ENCODE assay signal across 1 cellular context in the genomic region with DNA sequence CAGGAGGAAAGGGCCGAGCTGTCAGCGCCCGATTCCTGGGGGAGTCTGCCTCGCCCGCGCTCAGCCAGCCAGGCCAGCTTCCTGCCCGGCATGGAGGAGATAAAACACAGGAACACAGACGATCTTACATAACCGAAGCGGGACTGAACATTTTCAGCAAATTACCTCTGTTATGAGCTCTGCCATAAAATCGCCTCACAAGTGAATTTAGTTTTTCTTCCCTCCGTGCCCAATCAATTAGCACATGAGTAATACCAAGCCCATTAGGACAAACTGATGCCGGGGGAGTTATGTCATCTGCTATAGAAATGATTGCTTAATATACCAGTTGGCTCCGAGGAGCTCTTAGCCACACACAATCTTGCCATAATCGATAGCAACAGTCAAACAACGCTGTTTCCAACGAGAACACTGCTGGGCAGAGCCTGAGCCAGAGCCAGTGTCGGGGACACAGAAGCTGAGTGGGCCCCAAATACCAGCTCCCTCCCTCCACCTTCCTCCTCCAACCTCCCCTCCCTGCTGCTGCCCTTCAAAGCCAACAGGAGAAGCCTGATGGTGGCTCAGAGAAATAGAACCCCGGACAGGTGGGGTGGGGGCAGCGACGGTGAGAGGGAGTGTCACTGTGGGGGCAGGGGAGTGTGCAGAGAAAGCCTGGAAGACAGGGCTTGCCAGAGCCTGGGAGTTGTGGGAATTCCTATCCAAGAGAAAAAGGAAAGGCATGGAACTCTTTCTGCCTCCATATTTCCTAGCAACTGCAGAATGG.
TF ChIP-seq lines count a peak whose summit lies in the region.

No MANE protein-coding gene starts in this region.

TF ChIP-seq in HEK293, 187 proteins besides CTCF, POLR2A, EP300 and RAD21 (continued from another document and continues in another):
- TF ChIP-seq, protein P1, sequence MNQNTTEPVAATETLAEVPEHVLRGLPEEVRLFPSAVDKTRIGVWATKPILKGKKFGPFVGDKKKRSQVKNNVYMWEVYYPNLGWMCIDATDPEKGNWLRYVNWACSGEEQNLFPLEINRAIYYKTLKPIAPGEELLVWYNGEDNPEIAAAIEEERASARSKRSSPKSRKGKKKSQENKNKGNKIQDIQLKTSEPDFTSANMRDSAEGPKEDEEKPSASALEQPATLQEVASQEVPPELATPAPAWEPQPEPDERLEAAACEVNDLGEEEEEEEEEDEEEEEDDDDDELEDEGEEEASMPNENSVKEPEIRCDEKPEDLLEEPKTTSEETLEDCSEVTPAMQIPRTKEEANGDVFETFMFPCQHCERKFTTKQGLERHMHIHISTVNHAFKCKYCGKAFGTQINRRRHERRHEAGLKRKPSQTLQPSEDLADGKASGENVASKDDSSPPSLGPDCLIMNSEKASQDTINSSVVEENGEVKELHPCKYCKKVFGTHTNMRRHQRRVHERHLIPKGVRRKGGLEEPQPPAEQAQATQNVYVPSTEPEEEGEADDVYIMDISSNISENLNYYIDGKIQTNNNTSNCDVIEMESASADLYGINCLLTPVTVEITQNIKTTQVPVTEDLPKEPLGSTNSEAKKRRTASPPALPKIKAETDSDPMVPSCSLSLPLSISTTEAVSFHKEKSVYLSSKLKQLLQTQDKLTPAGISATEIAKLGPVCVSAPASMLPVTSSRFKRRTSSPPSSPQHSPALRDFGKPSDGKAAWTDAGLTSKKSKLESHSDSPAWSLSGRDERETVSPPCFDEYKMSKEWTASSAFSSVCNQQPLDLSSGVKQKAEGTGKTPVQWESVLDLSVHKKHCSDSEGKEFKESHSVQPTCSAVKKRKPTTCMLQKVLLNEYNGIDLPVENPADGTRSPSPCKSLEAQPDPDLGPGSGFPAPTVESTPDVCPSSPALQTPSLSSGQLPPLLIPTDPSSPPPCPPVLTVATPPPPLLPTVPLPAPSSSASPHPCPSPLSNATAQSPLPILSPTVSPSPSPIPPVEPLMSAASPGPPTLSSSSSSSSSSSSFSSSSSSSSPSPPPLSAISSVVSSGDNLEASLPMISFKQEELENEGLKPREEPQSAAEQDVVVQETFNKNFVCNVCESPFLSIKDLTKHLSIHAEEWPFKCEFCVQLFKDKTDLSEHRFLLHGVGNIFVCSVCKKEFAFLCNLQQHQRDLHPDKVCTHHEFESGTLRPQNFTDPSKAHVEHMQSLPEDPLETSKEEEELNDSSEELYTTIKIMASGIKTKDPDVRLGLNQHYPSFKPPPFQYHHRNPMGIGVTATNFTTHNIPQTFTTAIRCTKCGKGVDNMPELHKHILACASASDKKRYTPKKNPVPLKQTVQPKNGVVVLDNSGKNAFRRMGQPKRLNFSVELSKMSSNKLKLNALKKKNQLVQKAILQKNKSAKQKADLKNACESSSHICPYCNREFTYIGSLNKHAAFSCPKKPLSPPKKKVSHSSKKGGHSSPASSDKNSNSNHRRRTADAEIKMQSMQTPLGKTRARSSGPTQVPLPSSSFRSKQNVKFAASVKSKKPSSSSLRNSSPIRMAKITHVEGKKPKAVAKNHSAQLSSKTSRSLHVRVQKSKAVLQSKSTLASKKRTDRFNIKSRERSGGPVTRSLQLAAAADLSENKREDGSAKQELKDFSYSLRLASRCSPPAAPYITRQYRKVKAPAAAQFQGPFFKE (tag by site-specific recombination; IDR thresholded peaks at IDR 0.05; ENCODE audit: borderline replicate concordance) = no peak
- TF ChIP-seq ZNF354C (tag by site-specific recombination; IDR thresholded peaks at IDR 0.05; ENCODE audit: borderline replicate concordance, low read depth) (no peak), KLF8 (tag by site-specific recombination; IDR thresholded peaks at IDR 0.05) (no peak), ZNF266 (tag by site-specific recombination; IDR thresholded peaks at IDR 0.05; ENCODE audit: low read depth) (no peak), ZNF114 (tag by site-specific recombination; IDR thresholded peaks at IDR 0.05) (no peak), ZNF621 (tag by site-specific recombination; IDR thresholded peaks at IDR 0.05) (no peak), ZNF174 (tag by site-specific recombination; IDR thresholded peaks at IDR 0.05) (no peak), ZBTB7A (tag by site-specific recombination; IDR thresholded peaks at IDR 0.05; ENCODE audit: low read depth) (no peak), BCL11A (tag by site-specific recombination; IDR thresholded peaks at IDR 0.05; ENCODE audit: low read depth) (no peak), ZNF184 (tag by site-specific recombination; IDR thresholded peaks at IDR 0.05) (peak; percentile 31), GLI4 (tag by site-specific recombination; IDR thresholded peaks at IDR 0.05) (no peak), MYNN (tag by site-specific recombination; IDR thresholded peaks at IDR 0.05; ENCODE audit: borderline replicate concordance) (no peak), GFI1B (tag by site-specific recombination; IDR thresholded peaks at IDR 0.05) (no peak), ZNF600 (tag by site-specific recombination; IDR thresholded peaks at IDR 0.05) (peak; percentile 98), ZNF560 (tag by site-specific recombination; IDR thresholded peaks at IDR 0.05; ENCODE audit: borderline replicate concordance) (no peak), RBAK (tag by site-specific recombination; IDR thresholded peaks at IDR 0.05) (no peak), REPIN1 (tag by site-specific recombination; IDR thresholded peaks at IDR 0.05; ENCODE audit: low read depth) (no peak), ZNF670 (tag by site-specific recombination; IDR thresholded peaks at IDR 0.05; ENCODE audit: low read depth) (no peak), KLF10 (tag by site-specific recombination; IDR thresholded peaks at IDR 0.05) (no peak)
- TF ChIP-seq, protein P2, sequence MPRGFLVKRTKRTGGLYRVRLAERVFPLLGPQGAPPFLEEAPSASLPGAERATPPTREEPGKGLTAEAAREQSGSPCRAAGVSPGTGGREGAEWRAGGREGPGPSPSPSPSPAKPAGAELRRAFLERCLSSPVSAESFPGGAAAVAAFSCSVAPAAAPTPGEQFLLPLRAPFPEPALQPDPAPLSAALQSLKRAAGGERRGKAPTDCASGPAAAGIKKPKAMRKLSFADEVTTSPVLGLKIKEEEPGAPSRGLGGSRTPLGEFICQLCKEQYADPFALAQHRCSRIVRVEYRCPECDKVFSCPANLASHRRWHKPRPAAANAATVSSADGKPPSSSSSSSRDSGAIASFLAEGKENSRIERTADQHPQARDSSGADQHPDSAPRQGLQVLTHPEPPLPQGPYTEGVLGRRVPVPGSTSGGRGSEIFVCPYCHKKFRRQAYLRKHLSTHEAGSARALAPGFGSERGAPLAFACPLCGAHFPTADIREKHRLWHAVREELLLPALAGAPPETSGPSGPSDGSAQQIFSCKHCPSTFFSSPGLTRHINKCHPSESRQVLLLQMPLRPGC (tag by site-specific recombination; IDR thresholded peaks at IDR 0.05) = peak; percentile 78
- TF ChIP-seq, protein P3, sequence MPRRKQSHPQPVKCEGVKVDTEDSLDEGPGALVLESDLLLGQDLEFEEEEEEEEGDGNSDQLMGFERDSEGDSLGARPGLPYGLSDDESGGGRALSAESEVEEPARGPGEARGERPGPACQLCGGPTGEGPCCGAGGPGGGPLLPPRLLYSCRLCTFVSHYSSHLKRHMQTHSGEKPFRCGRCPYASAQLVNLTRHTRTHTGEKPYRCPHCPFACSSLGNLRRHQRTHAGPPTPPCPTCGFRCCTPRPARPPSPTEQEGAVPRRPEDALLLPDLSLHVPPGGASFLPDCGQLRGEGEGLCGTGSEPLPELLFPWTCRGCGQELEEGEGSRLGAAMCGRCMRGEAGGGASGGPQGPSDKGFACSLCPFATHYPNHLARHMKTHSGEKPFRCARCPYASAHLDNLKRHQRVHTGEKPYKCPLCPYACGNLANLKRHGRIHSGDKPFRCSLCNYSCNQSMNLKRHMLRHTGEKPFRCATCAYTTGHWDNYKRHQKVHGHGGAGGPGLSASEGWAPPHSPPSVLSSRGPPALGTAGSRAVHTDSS (tag by site-specific recombination; IDR thresholded peaks at IDR 0.05) = no peak
- TF ChIP-seq, protein P4, sequence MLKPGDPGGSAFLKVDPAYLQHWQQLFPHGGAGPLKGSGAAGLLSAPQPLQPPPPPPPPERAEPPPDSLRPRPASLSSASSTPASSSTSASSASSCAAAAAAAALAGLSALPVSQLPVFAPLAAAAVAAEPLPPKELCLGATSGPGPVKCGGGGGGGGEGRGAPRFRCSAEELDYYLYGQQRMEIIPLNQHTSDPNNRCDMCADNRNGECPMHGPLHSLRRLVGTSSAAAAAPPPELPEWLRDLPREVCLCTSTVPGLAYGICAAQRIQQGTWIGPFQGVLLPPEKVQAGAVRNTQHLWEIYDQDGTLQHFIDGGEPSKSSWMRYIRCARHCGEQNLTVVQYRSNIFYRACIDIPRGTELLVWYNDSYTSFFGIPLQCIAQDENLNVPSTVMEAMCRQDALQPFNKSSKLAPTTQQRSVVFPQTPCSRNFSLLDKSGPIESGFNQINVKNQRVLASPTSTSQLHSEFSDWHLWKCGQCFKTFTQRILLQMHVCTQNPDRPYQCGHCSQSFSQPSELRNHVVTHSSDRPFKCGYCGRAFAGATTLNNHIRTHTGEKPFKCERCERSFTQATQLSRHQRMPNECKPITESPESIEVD (tag by site-specific recombination; IDR thresholded peaks at IDR 0.05) = peak; percentile 98
- TF ChIP-seq, protein P5, sequence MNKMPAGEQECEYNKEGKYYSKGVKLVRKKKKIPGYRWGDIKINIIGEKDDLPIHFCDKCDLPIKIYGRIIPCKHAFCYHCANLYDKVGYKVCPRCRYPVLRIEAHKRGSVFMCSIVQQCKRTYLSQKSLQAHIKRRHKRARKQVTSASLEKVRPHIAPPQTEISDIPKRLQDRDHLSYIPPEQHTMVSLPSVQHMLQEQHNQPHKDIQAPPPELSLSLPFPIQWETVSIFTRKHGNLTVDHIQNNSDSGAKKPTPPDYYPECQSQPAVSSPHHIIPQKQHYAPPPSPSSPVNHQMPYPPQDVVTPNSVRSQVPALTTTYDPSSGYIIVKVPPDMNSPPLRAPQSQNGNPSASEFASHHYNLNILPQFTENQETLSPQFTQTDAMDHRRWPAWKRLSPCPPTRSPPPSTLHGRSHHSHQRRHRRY (tag by site-specific recombination; IDR thresholded peaks at IDR 0.05) = no peak
- TF ChIP-seq, protein P6, sequence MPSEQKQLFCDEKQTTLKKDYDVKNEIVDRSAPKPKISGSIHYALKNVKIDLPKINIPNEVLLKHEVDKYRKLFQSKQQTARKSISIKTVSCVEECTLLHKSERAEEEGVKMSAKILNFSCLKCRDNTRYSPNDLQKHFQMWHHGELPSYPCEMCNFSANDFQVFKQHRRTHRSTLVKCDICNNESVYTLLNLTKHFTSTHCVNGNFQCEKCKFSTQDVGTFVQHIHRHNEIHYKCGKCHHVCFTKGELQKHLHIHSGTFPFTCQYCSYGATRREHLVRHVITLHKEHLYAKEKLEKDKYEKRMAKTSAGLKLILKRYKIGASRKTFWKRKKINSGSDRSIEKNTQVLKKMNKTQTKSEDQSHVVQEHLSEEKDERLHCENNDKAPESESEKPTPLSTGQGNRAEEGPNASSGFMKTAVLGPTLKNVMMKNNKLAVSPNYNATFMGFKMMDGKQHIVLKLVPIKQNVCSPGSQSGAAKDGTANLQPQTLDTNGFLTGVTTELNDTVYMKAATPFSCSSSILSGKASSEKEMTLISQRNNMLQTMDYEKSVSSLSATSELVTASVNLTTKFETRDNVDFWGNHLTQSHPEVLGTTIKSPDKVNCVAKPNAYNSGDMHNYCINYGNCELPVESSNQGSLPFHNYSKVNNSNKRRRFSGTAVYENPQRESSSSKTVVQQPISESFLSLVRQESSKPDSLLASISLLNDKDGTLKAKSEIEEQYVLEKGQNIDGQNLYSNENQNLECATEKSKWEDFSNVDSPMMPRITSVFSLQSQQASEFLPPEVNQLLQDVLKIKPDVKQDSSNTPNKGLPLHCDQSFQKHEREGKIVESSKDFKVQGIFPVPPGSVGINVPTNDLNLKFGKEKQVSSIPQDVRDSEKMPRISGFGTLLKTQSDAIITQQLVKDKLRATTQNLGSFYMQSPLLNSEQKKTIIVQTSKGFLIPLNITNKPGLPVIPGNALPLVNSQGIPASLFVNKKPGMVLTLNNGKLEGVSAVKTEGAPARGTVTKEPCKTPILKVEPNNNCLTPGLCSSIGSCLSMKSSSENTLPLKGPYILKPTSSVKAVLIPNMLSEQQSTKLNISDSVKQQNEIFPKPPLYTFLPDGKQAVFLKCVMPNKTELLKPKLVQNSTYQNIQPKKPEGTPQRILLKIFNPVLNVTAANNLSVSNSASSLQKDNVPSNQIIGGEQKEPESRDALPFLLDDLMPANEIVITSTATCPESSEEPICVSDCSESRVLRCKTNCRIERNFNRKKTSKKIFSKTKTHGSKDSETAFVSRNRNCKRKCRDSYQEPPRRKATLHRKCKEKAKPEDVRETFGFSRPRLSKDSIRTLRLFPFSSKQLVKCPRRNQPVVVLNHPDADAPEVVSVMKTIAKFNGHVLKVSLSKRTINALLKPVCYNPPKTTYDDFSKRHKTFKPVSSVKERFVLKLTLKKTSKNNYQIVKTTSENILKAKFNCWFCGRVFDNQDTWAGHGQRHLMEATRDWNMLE (tag by site-specific recombination; conservative IDR thresholded peaks at IDR 0.05; ENCODE audit: low read depth) = 0 out of 2 replicates have a peak, but pooled peaks have one; percentile 28
- TF ChIP-seq, protein P7, sequence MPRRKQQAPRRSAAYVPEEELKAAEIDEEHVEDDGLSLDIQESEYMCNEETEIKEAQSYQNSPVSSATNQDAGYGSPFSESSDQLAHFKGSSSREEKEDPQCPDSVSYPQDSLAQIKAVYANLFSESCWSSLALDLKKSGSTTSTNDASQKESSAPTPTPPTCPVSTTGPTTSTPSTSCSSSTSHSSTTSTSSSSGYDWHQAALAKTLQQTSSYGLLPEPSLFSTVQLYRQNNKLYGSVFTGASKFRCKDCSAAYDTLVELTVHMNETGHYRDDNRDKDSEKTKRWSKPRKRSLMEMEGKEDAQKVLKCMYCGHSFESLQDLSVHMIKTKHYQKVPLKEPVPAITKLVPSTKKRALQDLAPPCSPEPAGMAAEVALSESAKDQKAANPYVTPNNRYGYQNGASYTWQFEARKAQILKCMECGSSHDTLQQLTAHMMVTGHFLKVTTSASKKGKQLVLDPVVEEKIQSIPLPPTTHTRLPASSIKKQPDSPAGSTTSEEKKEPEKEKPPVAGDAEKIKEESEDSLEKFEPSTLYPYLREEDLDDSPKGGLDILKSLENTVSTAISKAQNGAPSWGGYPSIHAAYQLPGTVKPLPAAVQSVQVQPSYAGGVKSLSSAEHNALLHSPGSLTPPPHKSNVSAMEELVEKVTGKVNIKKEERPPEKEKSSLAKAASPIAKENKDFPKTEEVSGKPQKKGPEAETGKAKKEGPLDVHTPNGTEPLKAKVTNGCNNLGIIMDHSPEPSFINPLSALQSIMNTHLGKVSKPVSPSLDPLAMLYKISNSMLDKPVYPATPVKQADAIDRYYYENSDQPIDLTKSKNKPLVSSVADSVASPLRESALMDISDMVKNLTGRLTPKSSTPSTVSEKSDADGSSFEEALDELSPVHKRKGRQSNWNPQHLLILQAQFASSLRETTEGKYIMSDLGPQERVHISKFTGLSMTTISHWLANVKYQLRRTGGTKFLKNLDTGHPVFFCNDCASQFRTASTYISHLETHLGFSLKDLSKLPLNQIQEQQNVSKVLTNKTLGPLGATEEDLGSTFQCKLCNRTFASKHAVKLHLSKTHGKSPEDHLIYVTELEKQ (tag by site-specific recombination; IDR thresholded peaks at IDR 0.05; ENCODE audit: borderline replicate concordance) = 0 out of 2 replicates have a peak, but pooled peaks have one; percentile 67
- TF ChIP-seq, protein P8, sequence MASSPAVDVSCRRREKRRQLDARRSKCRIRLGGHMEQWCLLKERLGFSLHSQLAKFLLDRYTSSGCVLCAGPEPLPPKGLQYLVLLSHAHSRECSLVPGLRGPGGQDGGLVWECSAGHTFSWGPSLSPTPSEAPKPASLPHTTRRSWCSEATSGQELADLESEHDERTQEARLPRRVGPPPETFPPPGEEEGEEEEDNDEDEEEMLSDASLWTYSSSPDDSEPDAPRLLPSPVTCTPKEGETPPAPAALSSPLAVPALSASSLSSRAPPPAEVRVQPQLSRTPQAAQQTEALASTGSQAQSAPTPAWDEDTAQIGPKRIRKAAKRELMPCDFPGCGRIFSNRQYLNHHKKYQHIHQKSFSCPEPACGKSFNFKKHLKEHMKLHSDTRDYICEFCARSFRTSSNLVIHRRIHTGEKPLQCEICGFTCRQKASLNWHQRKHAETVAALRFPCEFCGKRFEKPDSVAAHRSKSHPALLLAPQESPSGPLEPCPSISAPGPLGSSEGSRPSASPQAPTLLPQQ (tag by site-specific recombination; IDR thresholded peaks at IDR 0.05) = peak; percentile 65
